Comparison of ENCODE assay signal across 2 cellular contexts in genomic region chr3:174529298-174529697, GRCh38.
TF ChIP-seq lines count a peak whose summit lies in the region.

No MANE protein-coding gene starts in this region.

TF ChIP-seq in HCT116, 20 proteins besides CTCF, POLR2A, EP300 and RAD21 (continued from another document):
- no peak for TF ChIP-seq EGR1 (IDR thresholded peaks at IDR 0.05; ENCODE audit: low read depth)
- no peak for TF ChIP-seq ZBTB33 (IDR thresholded peaks at IDR 0.05; ENCODE audit: extremely low read depth, insufficient replicate concordance, low read length)
- TF ChIP-seq JUND (IDR thresholded peaks at IDR 0.05), result no peak
- TF ChIP-seq FOSL1 (IDR thresholded peaks at IDR 0.05; ENCODE audit: low read depth), result no peak
- TF ChIP-seq ZNF274 (IDR thresholded peaks at IDR 0.05; ENCODE audit: low read depth, low read length), result no peak
- no peak for TF ChIP-seq POLR2AphosphoS5 (IDR thresholded peaks at IDR 0.05; ENCODE audit: low read depth, low read length)
- TF ChIP-seq SRF (IDR thresholded peaks at IDR 0.05; ENCODE audit: low read depth), result no peak
- TF ChIP-seq REST (IDR thresholded peaks at IDR 0.05; ENCODE audit: low read depth), result no peak

TF ChIP-seq in WTC11, 78 proteins besides CTCF, POLR2A, EP300 and RAD21 (continued from another document):
- TF ChIP-seq PRRX2 (CRISPR knock-in tag; IDR thresholded peaks at IDR 0.05) (no peak), HMGXB4 (CRISPR knock-in tag; IDR thresholded peaks at IDR 0.05) (no peak), ZNF425 (CRISPR knock-in tag; conservative IDR thresholded peaks at IDR 0.05) (no peak), GABPB1 (CRISPR knock-in tag; IDR thresholded peaks at IDR 0.05) (no peak), TEAD4 (CRISPR knock-in tag; IDR thresholded peaks at IDR 0.05) (no peak), AR (CRISPR knock-in tag; IDR thresholded peaks at IDR 0.05) (no peak), CREB1 (CRISPR knock-in tag; IDR thresholded peaks at IDR 0.05) (no peak)
